ENCODE assay signal across 22 cellular contexts in genomic region chr16:85608515-85608885, GRCh38. TPM values are rescaled to one million over a fixed set of nuclear protein-coding genes. Genes with fewer than 3 reads are reported as not detected.
DNase-seq lines count a peak whose midpoint lies in the region; ATAC-seq and TF ChIP-seq lines count a peak whose summit lies in the region.
"Had no signal": no experiment of that assay in that cellular context is flagged by ENCODE, and none has a peak within 500 bp of the region (broad histone marks: within the 10 kb centered on the region; RNA-seq: fewer than 3 reads in every experiment).

No MANE protein-coding gene starts in this region.

- H3K14ac ChIP-seq in neuronal stem cell (ENCODE audit: low read length): no peak overlapping the region

- no peaks in the 10 kb centered on the region for H3K9me3 ChIP-seq in DOHH2 (ENCODE audit: control insufficient read depth, insufficient read depth, low read length)
- H3K9me3 ChIP-seq in neuronal stem cell (replicated peaks in 1 of 2; ENCODE audit: control insufficient read depth in 2 of 2, insufficient read depth in 1 of 2, low read depth in 1 of 2, low read length in 2 of 2): no peaks in the 10 kb centered on the region
- H3K9me3 ChIP-seq in heart left ventricle: no peaks in the 10 kb centered on the region
- H3K9me3 ChIP-seq: BE2C, psoas muscle, testis had no signal

- peaks cover 9% of the 10 kb centered on the region for H3F3A ChIP-seq in DOHH2 (ENCODE audit: control insufficient read depth, insufficient read depth)

- no peak overlapping the region for H3K4ac ChIP-seq in neuronal stem cell (ENCODE audit: low read length)

- no peaks in the 10 kb centered on the region; the same call in 1 of the 2 replicates for H3K79me2 ChIP-seq in DOHH2 (ENCODE audit: control insufficient read depth, low read length)

- H2BK12ac ChIP-seq in neuronal stem cell (ENCODE audit: low read length): peak overlapping the region; percentile 5

- H3K9me2 ChIP-seq in DOHH2 (replicated peaks; ENCODE audit: control insufficient read depth, low read length): no peaks in the 10 kb centered on the region

- H3K27me3 ChIP-seq in DOHH2 (ENCODE audit: control insufficient read depth, low read length) (peaks cover 9% of the 10 kb centered on the region; the same call in 1 of the 2 replicates), neuronal stem cell (ENCODE audit: control insufficient read depth in 3 of 3, insufficient read depth in 3 of 3, low read depth in 1 of 3, low read length in 3 of 3) (peaks cover 0 to 39% (median 0%) of the 10 kb centered on the region in 3 experiments), heart left ventricle (no peaks in the 10 kb centered on the region)
- H3K27me3 ChIP-seq: BE2C, testis had no signal

- DNase-seq in NCI-H146 (lab: John Stamatoyannopoulos, UW) (peak; percentile 69), neuronal stem cell (ENCODE audit: low spot score) (no peak), left ventricle myocardium superior (no peak), SW480 (ENCODE audit: low spot score) (no peak), heart left ventricle (no peak)
- DNase-seq: activated CD4-positive, alpha-beta memory T cell treated with anti-CD3 and anti-CD28 coated beads, Interleukin-2, amount 10 ng/mL, durations not matched to agents 7 days and 5 days; activated naive CD4-positive, alpha-beta T cell treated with anti-CD3 and anti-CD28 coated beads for 36 hours; activated T-cell treated with anti-CD3 and anti-CD28 coated beads, Interleukin-2, amount 50 U/mL, for 1 hour; anterior cingulate cortex; BE2C; mammary epithelial cell; naive thymus-derived CD4-positive, alpha-beta T cell; NCI-H1048; psoas muscle; SHP77 treated with DMSO at 0.1 percent for 48 hours; testis had no signal

- H2BK15ac ChIP-seq in neuronal stem cell (ENCODE audit: low read length): no peak overlapping the region

- H3K9ac ChIP-seq in neuronal stem cell (ENCODE audit: low read depth, low read length, poor library complexity): peak overlapping the region; percentile 9
- H3K9ac ChIP-seq: KMS-11 had no signal

- peaks cover 52% of the 10 kb centered on the region for H3K4me1 ChIP-seq in DOHH2 (ENCODE audit: control insufficient read depth, low read length)
- H3K4me1 ChIP-seq in neuronal stem cell (ENCODE audit: control insufficient read depth in 2 of 2, insufficient read depth in 1 of 2, low read depth in 1 of 2, low read length in 2 of 2): peaks cover 21 to 56% of the 10 kb centered on the region in 2 donors
- H3K4me1 ChIP-seq in heart left ventricle: peaks cover 2 to 52% (median 34%) of the 10 kb centered on the region in 12 donors

- H3K4me3 ChIP-seq in DOHH2 (ENCODE audit: low read length) (no peak overlapping the region), neuronal stem cell (ENCODE audit: low read length in 2 of 2) (no peak overlapping the region), heart left ventricle (no peak overlapping the region)
- H3K4me3 ChIP-seq: psoas muscle, smooth muscle cell, testis had no signal

- no peaks in the 10 kb centered on the region for H3K36me3 Mint-ChIP-seq in brain

- no peak overlapping the region for H2BK5ac ChIP-seq in neuronal stem cell (ENCODE audit: low read length)

- no peak overlapping the region for H2BK120ac ChIP-seq in neuronal stem cell (ENCODE audit: low read depth, low read length)

- no CpG with 5 or more reads among the region's 11 CpGs for WGBS in neuronal stem cell (ENCODE audit: extremely low coverage in 2 of 2, insufficient read length in 2 of 2, insufficient replicate concordance in 1 of 2), 2 donors
- WGBS in heart left ventricle, 4 donors: 85 to 90% (median 89%) methylated on average over 8 to 11 of the region's 11 CpGs

- peak overlapping the region; percentile 66 to 99 (median 95) for H3K27ac Mint-ChIP-seq in brain
- H3K27ac Mint-ChIP-seq: activated CD4-positive, alpha-beta memory T cell treated with anti-CD3 and anti-CD28 coated beads, Interleukin-2, amount 10 ng/mL, durations not matched to agents 7 days and 5 days; activated naive CD4-positive, alpha-beta T cell treated with anti-CD3 and anti-CD28 coated beads for 36 hours had no signal

- H3K23ac ChIP-seq in neuronal stem cell (ENCODE audit: low read depth, low read length, poor library complexity): no peak overlapping the region

- no peak for TF ChIP-seq POLR2A in heart left ventricle (IDR thresholded peaks at IDR 0.05)

- ATAC-seq in left ventricle myocardium superior (no peak), HG03460 (IDR thresholded peaks at IDR 0.05; ENCODE audit: unreplicated experiment) (no peak), heart left ventricle (no peak)
- ATAC-seq: HCT116; naive thymus-derived CD4-positive, alpha-beta T cell; psoas muscle had no signal

- no peak overlapping the region for H2AFZ ChIP-seq in neuronal stem cell (ENCODE audit: low read length)

- peaks cover 72% of the 10 kb centered on the region for H3K4me1 Mint-ChIP-seq in brain

- H3K27me3 Mint-ChIP-seq in brain: no peaks in the 10 kb centered on the region

- H3K4me2 ChIP-seq in DOHH2 (ENCODE audit: low read length) (0 out of 2 replicates have a peak overlapping the region, but pooled peaks have one; percentile 3), neuronal stem cell (ENCODE audit: insufficient read depth, low read length, poor library complexity, severe bottlenecking) (no peak overlapping the region)
- H3K4me2 ChIP-seq: KMS-11 had no signal

- H3K27ac ChIP-seq in DOHH2 (ENCODE audit: low read depth, low read length) (no peak overlapping the region), neuronal stem cell (replicated peaks; ENCODE audit: low read length) (no peak overlapping the region), heart left ventricle (peak overlapping the region in 1 of 12 donors; percentile 72)
- H3K27ac ChIP-seq: KMS-11, psoas muscle, testis had no signal

- no peak overlapping the region for H4K91ac ChIP-seq in neuronal stem cell (ENCODE audit: low read depth, low read length, poor library complexity)

- H3K9me3 Mint-ChIP-seq in brain: peaks cover 0 to 2% (median 0%) of the 10 kb centered on the region in 5 experiments
- H3K9me3 Mint-ChIP-seq: activated CD4-positive, alpha-beta memory T cell treated with anti-CD3 and anti-CD28 coated beads, Interleukin-2, amount 10 ng/mL, durations not matched to agents 7 days and 5 days; activated naive CD4-positive, alpha-beta T cell treated with anti-CD3 and anti-CD28 coated beads for 36 hours had no signal

- H2AK5ac ChIP-seq in neuronal stem cell (ENCODE audit: low read depth, low read length): peak overlapping the region; percentile 0

- intact Hi-C loops in left ventricle myocardium superior (cut with micrococcal nuclease) (loop anchor here (10.0 kb wide), 2 partner anchors 54 to 184 kb away; no protein-coding TSS in a partner anchor), heart left ventricle (cut with DNase I) (loop anchor here in 6 of 10 donors (2.0 to 10.0 kb wide), 10 partner anchors 46 to 494 kb away; partner anchors contain the start of gene CIBAR2 (in 1 of the 6))

- no peaks in the 10 kb centered on the region for H3K79me1 ChIP-seq in neuronal stem cell (ENCODE audit: low read depth, low read length)

- H3K18ac ChIP-seq in neuronal stem cell (ENCODE audit: low read length): no peak overlapping the region

- no peaks in the 10 kb centered on the region for H3K36me3 ChIP-seq in DOHH2 (ENCODE audit: control insufficient read depth, low read length)
- H3K36me3 ChIP-seq in neuronal stem cell (replicated peaks in 1 of 2; ENCODE audit: control insufficient read depth in 2 of 2, insufficient read depth in 2 of 2, low read length in 2 of 2): no peaks in the 10 kb centered on the region
- H3K36me3 ChIP-seq in heart left ventricle: no peaks in the 10 kb centered on the region

- TF ChIP-seq CTCF in DOHH2 (IDR thresholded peaks at IDR 0.05; ENCODE audit: low read depth, low read length, poor library complexity, severe bottlenecking): no peak
- no peak for TF ChIP-seq CTCF in brain (conservative IDR thresholded peaks at IDR 0.05)
- TF ChIP-seq CTCF in heart left ventricle (IDR thresholded peaks at IDR 0.05): no peak

- H3K4me3 Mint-ChIP-seq in brain: peak overlapping the region; percentile 8 to 85 (median 83)
- H3K4me3 Mint-ChIP-seq: activated CD4-positive, alpha-beta memory T cell treated with anti-CD3 and anti-CD28 coated beads, Interleukin-2, amount 10 ng/mL, durations not matched to agents 7 days and 5 days; activated naive CD4-positive, alpha-beta T cell treated with anti-CD3 and anti-CD28 coated beads for 36 hours had no signal

- H4K8ac ChIP-seq in neuronal stem cell (ENCODE audit: low read depth, low read length): no peak overlapping the region

- peaks cover 20% of the 10 kb centered on the region for H4K20me1 ChIP-seq in DOHH2 (ENCODE audit: control insufficient read depth, insufficient read depth, low read depth, low read length)

RNA-seq across cellular contexts. Expression of gene GSE1, which starts 4.6 kb away (rescaled TPM):
- polyA plus RNA-seq in brain (ENCODE audit: insufficient read depth, low read depth, low replicate concordance) (127 TPM), heart left ventricle (10 to 100 TPM; 18.1 to 35.3 TPM)
- polyA plus RNA-seq in neuronal stem cell (2013, experiment 1 of 2): 5.7 TPM
- polyA plus RNA-seq in neuronal stem cell (2013, experiment 2 of 2): 6.2 TPM
- total RNA-seq in left ventricle myocardium superior (40.4 TPM), heart left ventricle (10 to 100 TPM; 23.4 to 48.4 (median 38.5) TPM)
